8 cellular contexts compared by ENCODE assay signal in the genomic region with DNA sequence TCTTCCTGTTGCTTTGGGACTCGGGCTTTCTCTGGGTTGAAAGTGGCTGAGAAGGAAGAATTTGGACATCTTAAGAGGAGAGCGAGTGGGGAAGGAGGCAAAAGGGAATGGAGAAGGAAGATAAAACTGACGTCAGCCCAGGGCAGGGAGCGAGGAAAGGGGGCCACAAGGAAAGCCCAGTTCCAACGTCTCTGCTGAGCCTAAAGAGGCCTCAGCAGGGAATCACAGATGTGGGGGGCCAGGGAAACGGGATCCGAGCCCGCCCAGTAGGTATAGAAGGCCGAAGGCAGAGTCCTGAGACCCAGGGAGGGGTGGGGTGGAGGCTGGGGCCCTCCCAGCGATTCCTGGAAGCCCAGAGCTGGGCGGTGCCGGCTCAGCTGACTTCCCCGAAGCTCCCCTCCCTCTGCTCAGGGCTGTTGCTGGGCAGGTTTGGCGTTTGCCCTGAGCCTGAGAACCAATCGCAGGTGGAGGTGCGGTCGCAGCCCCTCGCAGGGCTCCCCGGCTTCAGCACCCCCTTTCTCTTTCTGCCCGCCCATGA. TPM values are rescaled to one million over a fixed set of nuclear protein-coding genes. Genes with fewer than 3 reads are reported as not detected.
A peak's percentile ranks its signal among the peaks of the same experiment; 100 is the strongest.
DNase-seq lines count a peak whose midpoint lies in the region; ATAC-seq and TF ChIP-seq lines count a peak whose summit lies in the region.

No MANE protein-coding gene starts in this region.

- no peaks in the 10 kb centered on the region for H3K27me3 ChIP-seq in NT2/D1 (ENCODE audit: insufficient read depth, insufficient read length)

- peaks cover 50% of the 10 kb centered on the region for H3K36me3 ChIP-seq in NT2/D1 (ENCODE audit: insufficient read depth, insufficient read length, low read length)

- H3K9ac ChIP-seq in NT2/D1 (ENCODE audit: insufficient read length, low read depth): peak overlapping the region; percentile 98

- DNase-seq in AG08396 (ENCODE audit: low spot score) (peak; percentile 90), NT2/D1 (ENCODE audit: low read depth, low spot score) (peak; percentile 90), activated T-cell treated with anti-CD3 and anti-CD28 coated beads for 48 hours (ENCODE audit: low read depth) (peak; percentile 88), epithelial cell of esophagus (ENCODE audit: low read depth) (peak; percentile 96), mucosa of gallbladder (ENCODE audit: low spot score) (peak; percentile 94)
- peak; percentile 62 to 78 for DNase-seq in stimulated activated CD8-positive, alpha-beta memory T cell treated with anti-CD3 and anti-CD28 coated beads, Interleukin-4, amount 100 ng/mL, for 1 hour (ENCODE audit: low read depth in 2 of 2, low spot score in 1 of 2)

- no peak for TF ChIP-seq CTCF in epithelial cell of esophagus (IDR thresholded peaks at IDR 0.05; ENCODE audit: insufficient read depth, low read depth, low read length, missing control alignments)

- peak; percentile 32 for ATAC-seq in GM18873 (IDR thresholded peaks at IDR 0.05; ENCODE audit: low FRiP score, unreplicated experiment)
- ATAC-seq in HG03442 (IDR thresholded peaks at IDR 0.05; ENCODE audit: unreplicated experiment): peak; percentile 31

- H3K4me3 ChIP-seq in NT2/D1 (ENCODE audit: insufficient read length, low read depth) (peak overlapping the region; percentile 58), epithelial cell of esophagus (ENCODE audit: low read length) (peak overlapping the region; percentile 76)

- peaks cover 23% of the 10 kb centered on the region for H3K4me1 ChIP-seq in NT2/D1 (ENCODE audit: insufficient read depth, insufficient read length)

- no peaks in the 10 kb centered on the region for H3K9me3 ChIP-seq in NT2/D1 (ENCODE audit: insufficient read depth, low read length)

RNA-seq across cellular contexts. Expression of gene ADAMTSL4, which starts 12.7 kb away (rescaled TPM):
- total RNA-seq in mucosa of gallbladder: 17.2 TPM

RNA-seq across cellular contexts. Expression of gene MCL1, which starts 17.5 kb away (rescaled TPM):
- 231 TPM for total RNA-seq in mucosa of gallbladder

RNA-seq across cellular contexts. Expression of gene FALEC, which starts 46.3 kb away (rescaled TPM):
- 1.1 TPM for total RNA-seq in mucosa of gallbladder

RNA-seq across cellular contexts. Expression of gene ECM1, which starts 54.0 kb away (rescaled TPM):
- total RNA-seq in mucosa of gallbladder: 681 TPM

Comparison
In these comparisons a context has a peak if more than half of its experiments do, and no peak if none do; other contexts are left out.
1. Peak in every context shown above with its lines: DNase-seq, ATAC-seq and H3K4me3 ChIP-seq.